Comparison of ENCODE assay signal across 26 cellular contexts in genomic region chr19:28569132-28570114, GRCh38.
"Had no signal": no experiment of that assay in that cellular context is flagged by ENCODE, and none has a peak within 500 bp of the region (broad histone marks: within the 10 kb centered on the region; RNA-seq: fewer than 3 reads in every experiment).

No MANE protein-coding gene starts in this region.

- H3K4me3 ChIP-seq: breast epithelium, lower lobe of right lung, skin epidermis, upper lobe of right lung had no signal

- FAIRE-seq: frontal cortex, kidney, TTC549 had no signal

- H3K27ac ChIP-seq: breast epithelium, epithelial cell of prostate, lower lobe of right lung, neutrophil, skin epidermis, upper lobe of right lung, WERI-Rb-1 had no signal

- H3K4me1 ChIP-seq: breast epithelium, lower lobe of right lung, upper lobe of right lung had no signal

- H3K27me3 ChIP-seq: breast epithelium, neutrophil, upper lobe of right lung had no signal

- DNase-seq: activated CD4-positive, alpha-beta T cell treated with anti-CD3 and anti-CD28 coated beads, Interleukin-2, amount 50 U/mL, for 1 hour; activated CD4-positive, CD25-positive, alpha-beta regulatory T cell treated with anti-CD3 and anti-CD28 coated beads, Interleukin-2, amount 50 U/mL, for 72 hours; activated CD8-positive, alpha-beta T cell treated with anti-CD3 and anti-CD28 coated beads for 36 hours; activated naive CD4-positive, alpha-beta T cell; activated T-cell treated with anti-CD3 and anti-CD28 coated beads, Interleukin-2, amount 50 U/mL, for 48 hours; central memory CD4-positive, alpha-beta T cell; kidney; lower lobe of right lung; mesenchymal stem cell; stimulated activated CD4-positive, alpha-beta T cell treated with anti-CD3 and anti-CD28 coated beads, Interleukin-4, amount 100 ng/mL, for 4 hours; stimulated activated CD8-positive, alpha-beta memory T cell treated with anti-CD3 and anti-CD28 coated beads, Interleukin-4, amount 100 ng/mL, for 48 hours; stimulated activated naive CD8-positive, alpha-beta T cell treated with anti-CD3 and anti-CD28 coated beads, Interleukin-15, amount 100 ng/mL, for 72 hours; substantia nigra; T-helper 9 cell; upper lobe of right lung; WERI-Rb-1 had no signal

- ATAC-seq: activated CD8-positive, alpha-beta T cell treated with anti-CD3 and anti-CD28 coated beads for 36 hours; activated naive CD4-positive, alpha-beta T cell treated with anti-CD3 and anti-CD28 coated beads, Interleukin-2, amount 50 U/mL, for 72 hours; lower lobe of right lung; natural killer cell treated with Interleukin-12 subunit alpha and Interleukin-12 subunit beta and Interleukin-15 and Interleukin-18, amount 100 ng/mL, for 72 hours; sciatic nerve; stimulated activated memory B cell treated with anti-CD40 and anti-IgM and Interleukin-4, amounts not matched to agents 10 μg/mL and 1 μg/mL and 100 μg/mL, for 72 hours; stimulated activated naive CD8-positive, alpha-beta T cell treated with anti-CD3 and anti-CD28 coated beads, Interleukin-15, amount 100 ng/mL, for 72 hours; upper lobe of right lung had no signal

- H3K36me3 ChIP-seq: breast epithelium, lower lobe of right lung, neutrophil, upper lobe of right lung, WERI-Rb-1 had no signal

- H3K9me3 ChIP-seq: breast epithelium, lower lobe of right lung, neutrophil, upper lobe of right lung had no signal
